8 cellular contexts compared by ENCODE assay signal in the genomic region with DNA sequence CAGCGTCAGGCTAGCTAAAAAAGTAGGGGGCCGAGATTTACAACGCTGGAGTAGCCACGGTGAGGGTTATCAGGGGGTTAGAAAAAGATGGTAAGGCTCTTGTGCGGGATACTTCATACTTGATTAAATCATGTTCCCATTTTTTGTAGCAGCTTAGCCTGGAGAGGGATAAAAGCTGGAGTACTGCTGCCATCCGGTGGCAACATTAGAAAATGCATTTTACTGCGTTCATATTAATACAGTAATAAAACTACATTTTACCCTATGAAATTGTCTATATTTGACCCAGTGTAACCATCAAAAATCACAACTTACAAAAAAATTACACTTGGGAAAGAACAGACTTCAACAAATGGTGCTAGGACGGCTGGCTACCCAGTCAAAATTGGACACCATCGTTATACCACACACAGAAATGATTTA. TPM values are rescaled to one million over a fixed set of nuclear protein-coding genes. Genes with fewer than 3 reads are reported as not detected.
DNase-seq lines count a peak whose midpoint lies in the region; ATAC-seq and TF ChIP-seq lines count a peak whose summit lies in the region.

No MANE protein-coding gene starts in this region.

- no peak overlapping the region for H2AFZ ChIP-seq in mammary epithelial cell (ENCODE audit: low read depth, low read length)

- no peaks in the 10 kb centered on the region for H4K20me1 ChIP-seq in mammary epithelial cell (ENCODE audit: insufficient read depth, low read length)

- no peak overlapping the region for H3K27ac ChIP-seq in mammary epithelial cell (ENCODE audit: insufficient read depth, low read depth, low read length)
- no peak overlapping the region for H3K27ac ChIP-seq in tibial nerve

- H3K4me1 ChIP-seq in mammary epithelial cell (ENCODE audit: insufficient read depth, low read length) (no peaks in the 10 kb centered on the region), tibial nerve (peaks cover 0 to 3% (median 0%) of the 10 kb centered on the region in 4 donors)

- TF ChIP-seq POLR2A in tibial nerve (IDR thresholded peaks at IDR 0.05) = no peak

- DNase-seq in DMS 273 treated with DMSO at 0.1 percent for 48 hours (lab: John Stamatoyannopoulos, UW) (peak; percentile 6), HT1080 (ENCODE audit: low read depth) (peak; percentile 16), RKO (ENCODE audit: low spot score) (peak; percentile 58), mammary epithelial cell (peak; percentile 16), left colon (no peak), tibial nerve (ENCODE audit: low spot score in 2 of 2) (peak in 1 of 2 donors; percentile 68)

- BruUV-seq in mammary epithelial cell (replicated peaks; lab: Mats Ljungman, UMichigan) = no TSS peak

- H3K4me3 ChIP-seq in mammary epithelial cell (replicated peaks in 1 of 3; ENCODE audit: insufficient read depth in 1 of 3, low read depth in 2 of 3, low read length in 3 of 3) (no peak overlapping the region), tibial nerve (no peak overlapping the region)

- in situ Hi-C loops in mammary epithelial cell (cut with MboI; ENCODE audit: low sequenced_read_pairs in 2 of 2) = loop anchor here in 1 of 2 donors (5.0 kb wide), 1 partner anchor 272 kb away; no protein-coding TSS in a partner anchor

- 32% methylated on average over 9 of the region's 9 CpGs for WGBS in mammary epithelial cell (ENCODE audit: low coverage, missing lambda C conversion rate)
- WGBS in tibial nerve, 2 donors = 31 to 34% methylated on average over 9 of the region's 9 CpGs

- H3K9me3 ChIP-seq in mammary epithelial cell (replicated peaks; ENCODE audit: insufficient read depth, low read length) (peaks cover 4% of the 10 kb centered on the region), tibial nerve (no peaks in the 10 kb centered on the region)

- peaks cover 5% of the 10 kb centered on the region for H3K36me3 ChIP-seq in mammary epithelial cell (ENCODE audit: insufficient read depth, low read length)
- H3K36me3 ChIP-seq in tibial nerve = peaks cover 0 to 88% (median 0%) of the 10 kb centered on the region in 3 donors

- TF ChIP-seq CTCF in mammary epithelial cell (conservative IDR thresholded peaks at IDR 0.05 in 1 of 2, IDR thresholded peaks at IDR 0.05 in 1 of 2; ENCODE audit: extremely low read depth in 1 of 2, insufficient read depth in 1 of 2, low read depth in 1 of 2, low read length in 2 of 2) (peak; percentile 67 to 70), tibial nerve (IDR thresholded peaks at IDR 0.05) (peak; percentile 56 to 85 (median 69))

- no peaks in the 10 kb centered on the region for H3K27me3 ChIP-seq in mammary epithelial cell (ENCODE audit: insufficient read depth, low read length)
- no peaks in the 10 kb centered on the region for H3K27me3 ChIP-seq in tibial nerve

- dilution Hi-C loops in mammary epithelial cell (cut with HindIII; ENCODE audit: low sequenced_read_pairs) = no loop called here

- no peak overlapping the region for H3K9ac ChIP-seq in mammary epithelial cell (ENCODE audit: insufficient read depth, low read length)

- no peak for TF ChIP-seq EP300 in tibial nerve (IDR thresholded peaks at IDR 0.05)

- H3K79me2 ChIP-seq in mammary epithelial cell (ENCODE audit: insufficient read depth, low read length) = no peaks in the 10 kb centered on the region

- intact Hi-C loops in mammary epithelial cell (cut with micrococcal nuclease) (loop anchor here (1.0 to 2.0 kb wide), 3 partner anchors 133 to 271 kb away; no protein-coding TSS in a partner anchor), left colon (cut with DNase I, micrococcal nuclease) (loop anchor here in 1 of 2 donors (2.0 to 5.0 kb wide), 2 partner anchors 257 to 271 kb away; no protein-coding TSS in a partner anchor)

- ATAC-seq in left colon = peak; percentile 77
- ATAC-seq in GM18870 (IDR thresholded peaks at IDR 0.05; ENCODE audit: unreplicated experiment) = no peak
- ATAC-seq in HG02759 (IDR thresholded peaks at IDR 0.05; ENCODE audit: unreplicated experiment) = no peak

- no peak overlapping the region for H3K4me2 ChIP-seq in mammary epithelial cell (ENCODE audit: insufficient read depth, low read depth, low read length)

- CTCF ChIA-PET in mammary epithelial cell (lab: Charles Lee; ENCODE audit: low non-redundant PET) = interaction anchor here (0.6 to 0.7 kb wide), 4 partner anchors 252 to 352 kb away, joined by 3 to 7 read pairs (median 4); no protein-coding TSS in a partner anchor

RNA-seq across cellular contexts. Expression of gene RPUSD4, which starts 17.3 kb away (rescaled TPM):
- total RNA-seq in HT1080 (2014; rRNA removed; shearing (Covaris generic)) = 25.8 and 30.0 TPM in 2 replicates
- polyA plus RNA-seq in HT1080 (2015; cell fraction: cytosol; rRNA removed) = 23.0 and 25.0 TPM in 2 replicates
- polyA plus RNA-seq in HT1080 (2015; cell fraction: nucleus; rRNA removed) = 55.1 and 61.3 TPM in 2 replicates
- total RNA-seq in mammary epithelial cell = 10 to 100 TPM; 20.5 to 26.6 TPM
- 25.6 TPM for polyA plus RNA-seq in mammary epithelial cell
- polyA minus RNA-seq in mammary epithelial cell = 11.4 TPM
- total RNA-seq in left colon = 10 to 100 TPM; 15.9 to 16.1 TPM
- 10 to 100 TPM; 18.3 to 29.6 (median 23.3) TPM for total RNA-seq in tibial nerve

RNA-seq across cellular contexts. Expression of gene FAM118B, which starts 17.4 kb away (rescaled TPM):
- 25.9 and 26.5 TPM in 2 replicates for total RNA-seq in HT1080 (2014; rRNA removed; shearing (Covaris generic))
- polyA plus RNA-seq in HT1080 (2015; cell fraction: cytosol; rRNA removed) = 13.9 and 16.3 TPM in 2 replicates
- 12.4 and 14.5 TPM in 2 replicates for polyA plus RNA-seq in HT1080 (2015; cell fraction: nucleus; rRNA removed)
- total RNA-seq in mammary epithelial cell (10 to 100 TPM; 16.0 to 27.7 TPM), left colon (10 to 100 TPM; 47.4 to 61.7 TPM), tibial nerve (10 to 100 TPM; 11.4 to 14.2 (median 11.6) TPM)
- 15.4 TPM for polyA plus RNA-seq in mammary epithelial cell
- polyA minus RNA-seq in mammary epithelial cell = 17.5 TPM

Comparison
In these comparisons a context has a peak if more than half of its experiments do, and no peak if none do; other contexts are left out.
1. DNase-seq: peak in DMS 273 treated with DMSO at 0.1 percent for 48 hours (single experiment), HT1080 (single experiment), RKO (single experiment) and mammary epithelial cell (single experiment); none in left colon (0 of 2).